20 cellular contexts compared by ENCODE assay signal in genomic region chr5:74670377-74671038, GRCh38.
"Had no signal": no experiment of that assay in that cellular context is flagged by ENCODE, and none has a peak within 500 bp of the region (broad histone marks: within the 10 kb centered on the region; RNA-seq: fewer than 3 reads in every experiment).

No MANE protein-coding gene starts in this region.

- DNase-seq: dermis blood vessel endothelial cell; dorsolateral prefrontal cortex; effector CD4-positive, alpha-beta T cell; effector memory CD4-positive, alpha-beta T cell; foreskin keratinocyte; hippocampal formation; left cardiac atrium; left lung; left ventricle myocardium superior; lower lobe of right lung; mesenchymal stem cell; mucosa of descending colon had no signal

- FAIRE-seq: colon, endothelial cell of umbilical vein, frontal cortex, islet of Langerhans, keratinocyte had no signal

- H3K36me3 ChIP-seq: esophagus muscularis mucosa, gastroesophageal sphincter, left lung, lower lobe of right lung had no signal

- ATAC-seq: foreskin keratinocyte, gastroesophageal sphincter, left cardiac atrium, left lung, left ventricle myocardium superior, lower lobe of right lung, mucosa of descending colon had no signal

- H3K27me3 ChIP-seq: dorsolateral prefrontal cortex, esophagus muscularis mucosa, foreskin keratinocyte, gastroesophageal sphincter, left lung had no signal

- H3K9me3 ChIP-seq: esophagus muscularis mucosa, gastroesophageal sphincter, left lung, lower lobe of right lung, mucosa of descending colon had no signal

- H3K4me1 ChIP-seq: foreskin keratinocyte, left lung, lower lobe of right lung had no signal

- H3K27ac ChIP-seq: coronary artery, dorsolateral prefrontal cortex, esophagus muscularis mucosa, foreskin keratinocyte, gastroesophageal sphincter, left lung, lower lobe of right lung had no signal

- H3K4me3 ChIP-seq: coronary artery, dorsolateral prefrontal cortex, esophagus muscularis mucosa, gastroesophageal sphincter, left lung, lower lobe of right lung, mucosa of descending colon had no signal
